In genomic region chr19:29528350-29528945, GRCh38 we compare ENCODE assay signal across 8 cellular contexts. TPM values are rescaled to one million over a fixed set of nuclear protein-coding genes. Genes with fewer than 3 reads are reported as not detected.
A peak's percentile ranks its signal among the peaks of the same experiment; 100 is the strongest.
DNase-seq lines count a peak whose midpoint lies in the region; ATAC-seq and TF ChIP-seq lines count a peak whose summit lies in the region.

No MANE protein-coding gene starts in this region.

- H3K9me3 ChIP-seq in MG63, result no peaks in the 10 kb centered on the region

- no peaks in the 10 kb centered on the region for H3K9me3 Mint-ChIP-seq in activated B cell treated with CpG ODN at 0.5 μM for 24 hours

- TF ChIP-seq CTCF in activated B cell treated with CpG ODN at 0.5 μM for 24 hours (IDR thresholded peaks at IDR 0.05) (no peak), choroid plexus epithelial cell (conservative IDR thresholded peaks at IDR 0.05; ENCODE audit: low read depth, low read length) (peak; percentile 73)

- H3K27me3 ChIP-seq in MG63, result peaks cover 69% of the 10 kb centered on the region

- ATAC-seq in GM19043 (IDR thresholded peaks at IDR 0.05; ENCODE audit: low read depth, unreplicated experiment), result peak; percentile 76
- ATAC-seq in activated B cell treated with CpG ODN at 0.5 μM for 24 hours (ENCODE audit: low read depth), result peak; percentile 37
- peak; percentile 71 for ATAC-seq in left colon
- no peak for ATAC-seq in HG03571 (IDR thresholded peaks at IDR 0.05; ENCODE audit: unreplicated experiment)

- DNase-seq in AG08396 (ENCODE audit: low spot score), result peak; percentile 93
- DNase-seq in MG63, result peak; percentile 71
- DNase-seq in activated B cell treated with CpG ODN at 0.5 μM for 24 hours, result no peak
- DNase-seq in choroid plexus epithelial cell (ENCODE audit: low read depth), result peak; percentile 75
- DNase-seq in left colon, result peak in 1 of 2 donors; percentile 38
- peak; percentile 65 to 76 for DNase-seq in stimulated activated CD4-positive, alpha-beta T cell treated with anti-CD3 and anti-CD28 coated beads, Interleukin-2, amount 100 ng/mL, for 48 hours

- peaks cover 28% of the 10 kb centered on the region for H3K4me1 Mint-ChIP-seq in activated B cell treated with CpG ODN at 0.5 μM for 24 hours

- no peak overlapping the region for H3K4me3 Mint-ChIP-seq in activated B cell treated with CpG ODN at 0.5 μM for 24 hours

- no peak overlapping the region for H3K27ac Mint-ChIP-seq in activated B cell treated with CpG ODN at 0.5 μM for 24 hours

- intact Hi-C loops in activated B cell treated with CpG ODN at 0.5 μM for 24 hours (cut with micrococcal nuclease), result no loop called here
- intact Hi-C loops in left colon (cut with DNase I, micrococcal nuclease), result no loop called here

- H3K4me3 ChIP-seq in MG63 (peak overlapping the region; percentile 27), choroid plexus epithelial cell (ENCODE audit: low read depth, low read length) (peak overlapping the region; percentile 17)

- H3K36me3 Mint-ChIP-seq in activated B cell treated with CpG ODN at 0.5 μM for 24 hours (ENCODE audit: low read depth), result no peaks in the 10 kb centered on the region

- POLR2A ChIA-PET in activated B cell treated with CpG ODN at 0.5 μM for 24 hours (lab: Charles Lee), result no interaction called here

- CTCF ChIA-PET in activated B cell treated with CpG ODN at 0.5 μM for 24 hours (lab: Charles Lee), result no interaction called here

- no peaks in the 10 kb centered on the region for H3K36me3 ChIP-seq in MG63

- H3K27me3 Mint-ChIP-seq in activated B cell treated with CpG ODN at 0.5 μM for 24 hours, result peaks cover 51% of the 10 kb centered on the region

RNA-seq across cellular contexts. Expression of gene VSTM2B, which starts 2.7 kb away (rescaled TPM):
- total RNA-seq in MG63 (2014; rRNA removed; shearing (Covaris generic); ENCODE audit: low replicate concordance), result not detected in 2 replicates
- not detected in 2 replicates for total RNA-seq in activated B cell treated with CpG ODN at 0.5 μM for 24 hours
- not detected for total RNA-seq in left colon
